In the genomic region with DNA sequence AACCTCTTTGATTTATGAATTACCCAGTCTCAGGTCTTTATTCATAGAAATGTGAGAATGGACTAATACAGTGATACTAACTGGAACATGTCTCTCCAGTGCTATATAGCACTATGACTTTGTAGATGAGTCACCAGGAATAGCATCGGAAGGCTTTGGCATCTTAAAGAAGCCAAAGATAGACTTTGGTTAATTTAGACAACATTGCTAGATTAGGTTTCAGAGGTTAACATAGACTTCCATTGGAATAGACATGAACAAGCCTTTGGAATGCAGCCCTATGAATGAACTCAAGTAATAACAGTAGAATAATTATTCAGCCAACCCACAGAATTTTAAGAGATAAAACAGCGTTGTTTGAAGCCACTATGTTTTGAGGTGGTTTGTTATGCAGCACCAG, we compare ENCODE assay signal across 21 cellular contexts.
A peak's percentile ranks its signal among the peaks of the same experiment; 100 is the strongest.
DNase-seq lines count a peak whose midpoint lies in the region; ATAC-seq and TF ChIP-seq lines count a peak whose summit lies in the region.
"Had no signal": no experiment of that assay in that cellular context is flagged by ENCODE, and none has a peak within 500 bp of the region (broad histone marks: within the 10 kb centered on the region; RNA-seq: fewer than 3 reads in every experiment).

No MANE protein-coding gene starts in this region.

- H3K4ac ChIP-seq in IMR-90 (ENCODE audit: low read depth, low read length) = peak overlapping the region; percentile 84

- no peak overlapping the region for H3K27ac Mint-ChIP-seq in endothelial cell (ENCODE audit: unreplicated experiment)
- H3K27ac Mint-ChIP-seq: activated CD8-positive, alpha-beta memory T cell treated with anti-CD3 and anti-CD28 coated beads, Interleukin-2, amount 10 ng/mL, durations not matched to agents 7 days and 5 days; naive thymus-derived CD4-positive, alpha-beta T cell; stimulated activated naive CD8-positive, alpha-beta T cell treated with anti-CD3 and anti-CD28 coated beads, Interleukin-15, Interleukin-2, amounts not matched to agents 100 ng/mL and 50 ng/mL, for 24 hours had no signal

- DNase-seq in AG08396 (ENCODE audit: low spot score) (peak; percentile 29), IMR-90 (peak; percentile 94), astrocyte of the cerebellum (ENCODE audit: low read depth) (peak; percentile 70), foreskin keratinocyte (peak in 1 of 2 donors; percentile 12), NCI-H82 treated with DMSO at 0.1 percent for 48 hours (lab: John Stamatoyannopoulos, UW; ENCODE audit: unreplicated experiment) (no peak), endothelial cell (ENCODE audit: low spot score) (no peak), NOMO-1 (lab: John Stamatoyannopoulos, UW; ENCODE audit: unreplicated experiment in 2 of 2) (no peak)
- DNase-seq: activated CD8-positive, alpha-beta memory T cell treated with anti-CD3 and anti-CD28 coated beads, Interleukin-2, amount 10 ng/mL, durations not matched to agents 7 days and 5 days; activated effector memory CD4-positive, alpha-beta T cell treated with Interleukin-2 at 50 U/mL for 16 hours; amygdala; HCEC 1CT; Karpas-422; naive thymus-derived CD4-positive, alpha-beta T cell; NCI-H1105; NCI-H69; stimulated activated CD4-positive, alpha-beta T cell treated with anti-CD3 and anti-CD28 coated beads, Interleukin-1b, Interleukin-23, amount 100 ng/mL, for 48 hours; T1000; upper lobe of left lung had no signal

- no peak overlapping the region for H2AK9ac ChIP-seq in IMR-90 (replicated peaks; ENCODE audit: low read depth, low read length, poor library complexity)

- no peaks in the 10 kb centered on the region for H3K79me1 ChIP-seq in IMR-90 (ENCODE audit: low read depth in 1 of 2, low read length in 2 of 2)

- peak overlapping the region; percentile 66; the same call in 1 of the 2 replicates for H3K18ac ChIP-seq in IMR-90 (ENCODE audit: low read depth, low read length)

- no peak overlapping the region; the same call in 1 of the 2 replicates for H3K14ac ChIP-seq in IMR-90 (replicated peaks; ENCODE audit: low read depth, low read length)

- H3K56ac ChIP-seq in IMR-90 (ENCODE audit: extremely low read depth, insufficient read depth, low read length) = no peak overlapping the region

- peak overlapping the region; percentile 72; the same call in 1 of the 2 replicates for H2AK5ac ChIP-seq in IMR-90 (ENCODE audit: low read depth, low read length)

- in situ Hi-C loops in IMR-90 (cut with MboI; ENCODE audit: low sequenced_read_pairs) (no loop called here), astrocyte of the cerebellum (cut with HindIII; ENCODE audit: low sequenced_read_pairs) (no loop called here)

- POLR2A ChIA-PET in IMR-90 (lab: Charles Lee; ENCODE audit: unreplicated experiment) = no interaction called here

- no peaks in the 10 kb centered on the region for H3K27me3 ChIP-seq in IMR-90 (ENCODE audit: control insufficient read depth, insufficient read depth, low read length)
- H3K27me3 ChIP-seq in foreskin keratinocyte = no peaks in the 10 kb centered on the region
- H3K27me3 ChIP-seq: upper lobe of left lung had no signal

- no peaks in the 10 kb centered on the region for H3K9me3 ChIP-seq in IMR-90 (ENCODE audit: control insufficient read depth, insufficient read depth, low read length)
- H3K9me3 ChIP-seq: upper lobe of left lung had no signal

- no peaks in the 10 kb centered on the region for H3K9me3 Mint-ChIP-seq in endothelial cell (ENCODE audit: unreplicated experiment)

- H3K9me1 ChIP-seq in IMR-90 (ENCODE audit: insufficient read depth, low read length) = no peaks in the 10 kb centered on the region

- peak overlapping the region; percentile 76; the same call in 1 of the 2 replicates for H2BK120ac ChIP-seq in IMR-90 (ENCODE audit: low read depth, low read length)

- no peak overlapping the region; the same call in 1 of the 2 replicates for H3K4me2 ChIP-seq in IMR-90 (ENCODE audit: low read depth, low read length)

- no peaks in the 10 kb centered on the region for H3K36me3 Mint-ChIP-seq in endothelial cell (ENCODE audit: low read depth, unreplicated experiment)
- H3K36me3 Mint-ChIP-seq: activated CD8-positive, alpha-beta memory T cell treated with anti-CD3 and anti-CD28 coated beads, Interleukin-2, amount 10 ng/mL, durations not matched to agents 7 days and 5 days; naive thymus-derived CD4-positive, alpha-beta T cell had no signal

- CTCF ChIA-PET in IMR-90 (lab: Yijun Ruan, JAX) = no interaction called here

- TF ChIP-seq POLR2A in IMR-90 (IDR thresholded peaks at IDR 0.05; ENCODE audit: low read depth, low read length) = no peak

- no peak overlapping the region for H3K4me3 Mint-ChIP-seq in endothelial cell (ENCODE audit: unreplicated experiment)
- H3K4me3 Mint-ChIP-seq: activated CD8-positive, alpha-beta memory T cell treated with anti-CD3 and anti-CD28 coated beads, Interleukin-2, amount 10 ng/mL, durations not matched to agents 7 days and 5 days; naive thymus-derived CD4-positive, alpha-beta T cell; stimulated activated naive CD8-positive, alpha-beta T cell treated with anti-CD3 and anti-CD28 coated beads, Interleukin-15, Interleukin-2, amounts not matched to agents 100 ng/mL and 50 ng/mL, for 24 hours had no signal

- no peak for TF ChIP-seq RAD21 in IMR-90 (IDR thresholded peaks at IDR 0.05; ENCODE audit: low read length)

- dilution Hi-C loops in IMR-90 (cut with HindIII; ENCODE audit: low sequenced_read_pairs, unreplicated experiment) = no loop called here

- H4K20me1 ChIP-seq in IMR-90 (ENCODE audit: insufficient read depth, low read length) = no peaks in the 10 kb centered on the region

- peak overlapping the region; percentile 56; the same call in 1 of the 2 replicates for H4K91ac ChIP-seq in IMR-90 (ENCODE audit: insufficient read depth, low read depth, low read length)

- no CpG with 5 or more reads among the region's 2 CpGs for WGBS in IMR-90 (ENCODE audit: extremely low coverage in 2 of 2, insufficient read length in 1 of 2), 2 experiments

- BruUV-seq in IMR-90 (replicated peaks; lab: Mats Ljungman, UMichigan) = no TSS peak

- H3K4me1 Mint-ChIP-seq in endothelial cell (ENCODE audit: unreplicated experiment) = no peaks in the 10 kb centered on the region
- H3K4me1 Mint-ChIP-seq: activated CD8-positive, alpha-beta memory T cell treated with anti-CD3 and anti-CD28 coated beads, Interleukin-2, amount 10 ng/mL, durations not matched to agents 7 days and 5 days; naive thymus-derived CD4-positive, alpha-beta T cell had no signal

- H4K5ac ChIP-seq in IMR-90 (ENCODE audit: low read depth, low read length) = peak overlapping the region; percentile 70; the same call in 1 of the 2 replicates

- H4K8ac ChIP-seq in IMR-90 (ENCODE audit: low read depth in 2 of 2, low read length in 2 of 2) = peak overlapping the region in 1 of 2 experiments; percentile 63; a peak in 2 of 4 replicates

- H3K27ac ChIP-seq in IMR-90 (ENCODE audit: insufficient read depth, low read length) = peak overlapping the region; percentile 55; the same call in 1 of the 2 replicates
- H3K27ac ChIP-seq in foreskin keratinocyte = no peak overlapping the region
- H3K27ac ChIP-seq: parathyroid adenoma, upper lobe of left lung had no signal

- H3K4me1 ChIP-seq in IMR-90 (ENCODE audit: control insufficient read depth, insufficient read depth, low read length) (peaks cover 9% of the 10 kb centered on the region), foreskin keratinocyte (no peaks in the 10 kb centered on the region)
- H3K4me1 ChIP-seq: parathyroid adenoma, upper lobe of left lung had no signal

- H2BK5ac ChIP-seq in IMR-90 (ENCODE audit: low read depth, low read length, poor library complexity, severe bottlenecking) = peak overlapping the region; percentile 71

- TF ChIP-seq CTCF in IMR-90 (conservative IDR thresholded peaks at IDR 0.05; ENCODE audit: low read depth, low read length) = no peak
- no peak for TF ChIP-seq CTCF in astrocyte of the cerebellum (IDR thresholded peaks at IDR 0.05; ENCODE audit: low read depth, low read length, missing control alignments)
- no peak for TF ChIP-seq CTCF in foreskin keratinocyte (conservative IDR thresholded peaks at IDR 0.05)
- no peak for TF ChIP-seq CTCF in endothelial cell (IDR thresholded peaks at IDR 0.05; ENCODE audit: unreplicated experiment)

- ATAC-seq in IMR-90 (ENCODE audit: low read depth) = peak; percentile 76
- peak; percentile 44 for ATAC-seq in foreskin keratinocyte
- ATAC-seq in HG03571 (IDR thresholded peaks at IDR 0.05; ENCODE audit: unreplicated experiment) = no peak
- ATAC-seq: activated CD8-positive, alpha-beta memory T cell treated with anti-CD3 and anti-CD28 coated beads, Interleukin-2, amount 10 ng/mL, durations not matched to agents 7 days and 5 days; naive thymus-derived CD4-positive, alpha-beta T cell had no signal

- intact Hi-C loops in IMR-90 (cut with micrococcal nuclease) = loop anchor here (5.0 kb wide), 1 partner anchor 87 kb away; no protein-coding TSS in a partner anchor

- H3K36me3 ChIP-seq in IMR-90 (ENCODE audit: control insufficient read depth, insufficient read depth, low read length) = no peaks in the 10 kb centered on the region
- H3K36me3 ChIP-seq: upper lobe of left lung had no signal

- H3K27me3 Mint-ChIP-seq in endothelial cell (ENCODE audit: unreplicated experiment) = no peaks in the 10 kb centered on the region
- H3K27me3 Mint-ChIP-seq: activated CD8-positive, alpha-beta memory T cell treated with anti-CD3 and anti-CD28 coated beads, Interleukin-2, amount 10 ng/mL, durations not matched to agents 7 days and 5 days; naive thymus-derived CD4-positive, alpha-beta T cell; stimulated activated naive CD8-positive, alpha-beta T cell treated with anti-CD3 and anti-CD28 coated beads, Interleukin-15, Interleukin-2, amounts not matched to agents 100 ng/mL and 50 ng/mL, for 24 hours had no signal

- H3K4me3 ChIP-seq in IMR-90 (ENCODE audit: insufficient read depth, low read depth, low read length) = no peak overlapping the region
- H3K4me3 ChIP-seq in astrocyte of the cerebellum (ENCODE audit: low read depth, low read length) = no peak overlapping the region
- H3K4me3 ChIP-seq: upper lobe of left lung had no signal

- H2BK15ac ChIP-seq in IMR-90 (ENCODE audit: low read depth, low read length) = peak overlapping the region; percentile 43; the same call in 1 of the 3 replicates

- H2AFZ ChIP-seq in IMR-90 (replicated peaks; ENCODE audit: low read length, poor library complexity) = no peak overlapping the region
- H2AFZ ChIP-seq: parathyroid adenoma had no signal

- peak overlapping the region; percentile 76; the same call in 1 of the 2 replicates for H2BK20ac ChIP-seq in IMR-90 (ENCODE audit: low read depth, low read length)

- no peak overlapping the region for H3K23ac ChIP-seq in IMR-90 (ENCODE audit: low read depth, low read length)

- no peak overlapping the region for H3K9ac ChIP-seq in IMR-90 (ENCODE audit: low read depth, low read length)
- H3K9ac ChIP-seq: parathyroid adenoma had no signal

TF ChIP-seq in IMR-90, 13 proteins besides CTCF, POLR2A, EP300 and RAD21 (continues in another document):
- TF ChIP-seq FOS (IDR thresholded peaks at IDR 0.05; ENCODE audit: low read depth, low read length) = no peak
- no peak for TF ChIP-seq BHLHE40 (IDR thresholded peaks at IDR 0.05; ENCODE audit: low read depth, low read length)
- TF ChIP-seq NFE2L2 (IDR thresholded peaks at IDR 0.05; ENCODE audit: low read depth, low read length) = no peak
- no peak for TF ChIP-seq CEBPB (IDR thresholded peaks at IDR 0.05; ENCODE audit: low read depth, low read length)
- TF ChIP-seq RCOR1 (IDR thresholded peaks at IDR 0.05; ENCODE audit: insufficient replicate concordance, low read length) = no peak
- no peak for TF ChIP-seq CHD1 (IDR thresholded peaks at IDR 0.05; ENCODE audit: low read depth, low read length)

Comparison
In these comparisons a context has a peak if more than half of its experiments do, and no peak if none do; other contexts are left out.
1. DNase-seq: peak in AG08396 (single experiment), IMR-90 (single experiment) and astrocyte of the cerebellum (single experiment); none in NCI-H82 treated with DMSO at 0.1 percent for 48 hours (single experiment), endothelial cell (single experiment) and NOMO-1 (0 of 2).